Comparison of ENCODE assay signal across 8 cellular contexts in genomic region chr18:80159713-80160636, GRCh38. TPM values are rescaled to one million over a fixed set of nuclear protein-coding genes. Genes with fewer than 3 reads are reported as not detected.
DNase-seq lines count a peak whose midpoint lies in the region; ATAC-seq and TF ChIP-seq lines count a peak whose summit lies in the region.

No MANE protein-coding gene starts in this region.

- TF ChIP-seq CTCF in Calu3 (IDR thresholded peaks at IDR 0.05; ENCODE audit: unreplicated experiment): no peak
- no peak for TF ChIP-seq CTCF in MCF 10A (IDR thresholded peaks at IDR 0.05; ENCODE audit: unreplicated experiment)
- no peak for TF ChIP-seq CTCF in progenitor cell of endocrine pancreas (IDR thresholded peaks at IDR 0.05; ENCODE audit: unreplicated experiment)

- no peaks in the 10 kb centered on the region for H3K36me3 Mint-ChIP-seq in activated T-helper 2 cell treated with anti-CD3 and anti-CD28 coated beads, Interferon-gamma antibody, Interleukin-2, Interleukin-4, amounts not matched to agents 10 μg/mL and 5 μg/mL and 100 μg/mL, durations not matched to agents 14 hours and 24 hours and 36 hours (ENCODE audit: low read depth)
- peaks cover 6% of the 10 kb centered on the region for H3K36me3 Mint-ChIP-seq in stimulated activated memory B cell treated with anti-CD40 and anti-IgM and Interleukin-4, amounts not matched to agents 10 μg/mL and 1 μg/mL and 100 μg/mL, for 72 hours
- H3K36me3 Mint-ChIP-seq in Calu3 (ENCODE audit: insufficient read depth, unreplicated experiment) (peaks cover 5% of the 10 kb centered on the region), MCF 10A (ENCODE audit: insufficient read depth, unreplicated experiment) (peaks cover 28% of the 10 kb centered on the region), progenitor cell of endocrine pancreas (ENCODE audit: insufficient read depth) (peaks cover 26% of the 10 kb centered on the region)

- POLR2A ChIA-PET in MCF 10A (lab: Yijun Ruan, JAX): no interaction called here

- WGBS in right cardiac atrium: 34% methylated on average over 109 of the region's 109 CpGs

- H3K9me3 Mint-ChIP-seq in activated T-helper 2 cell treated with anti-CD3 and anti-CD28 coated beads, Interferon-gamma antibody, Interleukin-2, Interleukin-4, amounts not matched to agents 10 μg/mL and 5 μg/mL and 100 μg/mL, durations not matched to agents 14 hours and 24 hours and 36 hours: peaks cover 8% of the 10 kb centered on the region
- peaks cover 11% of the 10 kb centered on the region for H3K9me3 Mint-ChIP-seq in stimulated activated memory B cell treated with anti-CD40 and anti-IgM and Interleukin-4, amounts not matched to agents 10 μg/mL and 1 μg/mL and 100 μg/mL, for 72 hours
- H3K9me3 Mint-ChIP-seq in Calu3 (ENCODE audit: low read depth, unreplicated experiment) (no peaks in the 10 kb centered on the region), MCF 10A (ENCODE audit: unreplicated experiment) (no peaks in the 10 kb centered on the region), progenitor cell of endocrine pancreas (ENCODE audit: low read depth) (peaks cover 8% of the 10 kb centered on the region)

- peak overlapping the region; percentile 30 for H3K4me3 Mint-ChIP-seq in activated T-helper 2 cell treated with anti-CD3 and anti-CD28 coated beads, Interferon-gamma antibody, Interleukin-2, Interleukin-4, amounts not matched to agents 10 μg/mL and 5 μg/mL and 100 μg/mL, durations not matched to agents 14 hours and 24 hours and 36 hours (ENCODE audit: low read depth)
- H3K4me3 Mint-ChIP-seq in stimulated activated memory B cell treated with anti-CD40 and anti-IgM and Interleukin-4, amounts not matched to agents 10 μg/mL and 1 μg/mL and 100 μg/mL, for 72 hours: no peak overlapping the region
- no peak overlapping the region for H3K4me3 Mint-ChIP-seq in Calu3 (ENCODE audit: low read depth, unreplicated experiment)
- H3K4me3 Mint-ChIP-seq in MCF 10A (ENCODE audit: unreplicated experiment): no peak overlapping the region
- no peak overlapping the region for H3K4me3 Mint-ChIP-seq in progenitor cell of endocrine pancreas (ENCODE audit: low read depth)

- CTCF ChIA-PET in Calu3 (lab: Charles Lee) (no interaction called here), MCF 10A (lab: Yijun Ruan, JAX) (interaction anchor here (1.0 to 8.1 kb wide), 4 partner anchors 10 to 96 kb away, joined by 3 to 78 read pairs (median 18); no protein-coding TSS in a partner anchor)

- ATAC-seq in GM21515 (IDR thresholded peaks at IDR 0.05; ENCODE audit: unreplicated experiment) (peak; percentile 58), right cardiac atrium (peak; percentile 72 to 73), GM18858 (IDR thresholded peaks at IDR 0.05; ENCODE audit: unreplicated experiment) (no peak)
- ATAC-seq in stimulated activated memory B cell treated with anti-CD40 and anti-IgM and Interleukin-4, amounts not matched to agents 10 μg/mL and 1 μg/mL and 100 μg/mL, for 72 hours: peak; percentile 16

- no peak overlapping the region for H3K4me3 ChIP-seq in right cardiac atrium (ENCODE audit: low read length)

- H3K27ac Mint-ChIP-seq in activated T-helper 2 cell treated with anti-CD3 and anti-CD28 coated beads, Interferon-gamma antibody, Interleukin-2, Interleukin-4, amounts not matched to agents 10 μg/mL and 5 μg/mL and 100 μg/mL, durations not matched to agents 14 hours and 24 hours and 36 hours: no peak overlapping the region
- H3K27ac Mint-ChIP-seq in stimulated activated memory B cell treated with anti-CD40 and anti-IgM and Interleukin-4, amounts not matched to agents 10 μg/mL and 1 μg/mL and 100 μg/mL, for 72 hours: no peak overlapping the region
- no peak overlapping the region for H3K27ac Mint-ChIP-seq in Calu3 (ENCODE audit: unreplicated experiment)
- no peak overlapping the region for H3K27ac Mint-ChIP-seq in MCF 10A (ENCODE audit: low read depth, unreplicated experiment)
- H3K27ac Mint-ChIP-seq in progenitor cell of endocrine pancreas: no peak overlapping the region

- BruUV-seq in Calu3 (replicated peaks; lab: Mats Ljungman, UMichigan) (no TSS peak), MCF 10A (replicated peaks; lab: Mats Ljungman, UMichigan) (no TSS peak)

- no peaks in the 10 kb centered on the region for H3K4me1 ChIP-seq in right cardiac atrium (ENCODE audit: control insufficient read depth, insufficient read depth, low read length)

- H3K27me3 Mint-ChIP-seq in activated T-helper 2 cell treated with anti-CD3 and anti-CD28 coated beads, Interferon-gamma antibody, Interleukin-2, Interleukin-4, amounts not matched to agents 10 μg/mL and 5 μg/mL and 100 μg/mL, durations not matched to agents 14 hours and 24 hours and 36 hours (ENCODE audit: low read depth): peaks cover 5% of the 10 kb centered on the region
- no peaks in the 10 kb centered on the region for H3K27me3 Mint-ChIP-seq in stimulated activated memory B cell treated with anti-CD40 and anti-IgM and Interleukin-4, amounts not matched to agents 10 μg/mL and 1 μg/mL and 100 μg/mL, for 72 hours
- H3K27me3 Mint-ChIP-seq in Calu3 (ENCODE audit: unreplicated experiment): no peaks in the 10 kb centered on the region
- no peaks in the 10 kb centered on the region for H3K27me3 Mint-ChIP-seq in MCF 10A (ENCODE audit: insufficient read depth, unreplicated experiment)
- no peaks in the 10 kb centered on the region for H3K27me3 Mint-ChIP-seq in progenitor cell of endocrine pancreas

- no peaks in the 10 kb centered on the region for H3K9me3 ChIP-seq in right cardiac atrium (ENCODE audit: control insufficient read depth, low read length)

- peak; percentile 30 for DNase-seq in activated T-helper 2 cell treated with anti-CD3 and anti-CD28 coated beads, Interferon-gamma antibody, Interleukin-2, Interleukin-4, amounts not matched to agents 10 μg/mL and 5 μg/mL and 100 μg/mL, durations not matched to agents 14 hours and 24 hours and 36 hours (ENCODE audit: low spot score)
- DNase-seq in right cardiac atrium (peak in 2 of 3 donors; percentile 75 to 82), Calu3 (no peak), MCF 10A (ENCODE audit: unreplicated experiment) (no peak), progenitor cell of endocrine pancreas (ENCODE audit: low spot score, unreplicated experiment) (no peak)

- no peaks in the 10 kb centered on the region for H3K27me3 ChIP-seq in right cardiac atrium (ENCODE audit: control insufficient read depth, insufficient read depth)

- intact Hi-C loops in activated T-helper 2 cell treated with anti-CD3 and anti-CD28 coated beads, Interferon-gamma antibody, Interleukin-2, Interleukin-4, amounts not matched to agents 10 μg/mL and 5 μg/mL and 100 μg/mL, durations not matched to agents 14 hours and 24 hours and 36 hours (cut with micrococcal nuclease): loop anchor here (5.0 kb wide), 1 partner anchor 42 kb away; no protein-coding TSS in a partner anchor
- intact Hi-C loops in right cardiac atrium (cut with DNase I) (no loop called here), Calu3 (cut with micrococcal nuclease; ENCODE audit: unreplicated experiment) (no loop called here), MCF 10A (cut with micrococcal nuclease) (no loop called here)

- no peak overlapping the region for H3K27ac ChIP-seq in right cardiac atrium (ENCODE audit: low read length)

- no peaks in the 10 kb centered on the region for H3K4me1 Mint-ChIP-seq in activated T-helper 2 cell treated with anti-CD3 and anti-CD28 coated beads, Interferon-gamma antibody, Interleukin-2, Interleukin-4, amounts not matched to agents 10 μg/mL and 5 μg/mL and 100 μg/mL, durations not matched to agents 14 hours and 24 hours and 36 hours (ENCODE audit: low read depth)
- H3K4me1 Mint-ChIP-seq in stimulated activated memory B cell treated with anti-CD40 and anti-IgM and Interleukin-4, amounts not matched to agents 10 μg/mL and 1 μg/mL and 100 μg/mL, for 72 hours: no peaks in the 10 kb centered on the region
- no peaks in the 10 kb centered on the region for H3K4me1 Mint-ChIP-seq in Calu3 (ENCODE audit: low read depth, unreplicated experiment)
- H3K4me1 Mint-ChIP-seq in MCF 10A (ENCODE audit: insufficient read depth, unreplicated experiment): no peaks in the 10 kb centered on the region
- no peaks in the 10 kb centered on the region for H3K4me1 Mint-ChIP-seq in progenitor cell of endocrine pancreas (ENCODE audit: low read depth)

RNA-seq across cellular contexts. Expression of gene ADNP2, which starts 50.9 kb away (rescaled TPM):
- total RNA-seq in activated T-helper 2 cell treated with anti-CD3 and anti-CD28 coated beads, Interferon-gamma antibody, Interleukin-2, Interleukin-4, amounts not matched to agents 10 μg/mL and 5 μg/mL and 100 μg/mL, durations not matched to agents 14 hours and 24 hours and 36 hours: 28.1 and 28.9 TPM in 2 replicates
- total RNA-seq in right cardiac atrium (10 to 100 TPM; 12.0 to 14.7 (median 12.9) TPM), Calu3 (2022) (13.8 and 14.3 TPM in 2 replicates), MCF 10A (2022) (19.6 and 21.1 TPM in 2 replicates), progenitor cell of endocrine pancreas (31.8 and 33.4 TPM in 2 replicates)
- 4.1 TPM for polyA plus RNA-seq in right cardiac atrium

Comparison
In these comparisons a context has a peak if more than half of its experiments do, and no peak if none do; other contexts are left out.
1. DNase-seq: peak in activated T-helper 2 cell treated with anti-CD3 and anti-CD28 coated beads, Interferon-gamma antibody, Interleukin-2, Interleukin-4, amounts not matched to agents 10 μg/mL and 5 μg/mL and 100 μg/mL, durations not matched to agents 14 hours and 24 hours and 36 hours (single experiment) and right cardiac atrium (2 of 3); none in Calu3 (single experiment), MCF 10A (single experiment) and progenitor cell of endocrine pancreas (single experiment).